Comparison of ENCODE assay signal across 8 cellular contexts in genomic region chr1:38873027-38873969, GRCh38. TPM values are rescaled to one million over a fixed set of nuclear protein-coding genes. Genes with fewer than 3 reads are reported as not detected.
DNase-seq lines count a peak whose midpoint lies in the region; ATAC-seq and TF ChIP-seq lines count a peak whose summit lies in the region.

A gene with protein sequence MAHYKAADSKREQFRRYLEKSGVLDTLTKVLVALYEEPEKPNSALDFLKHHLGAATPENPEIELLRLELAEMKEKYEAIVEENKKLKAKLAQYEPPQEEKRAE (minus strand): TSS chr1:38873348. CDS start chr1:38873305, 43 bp downstream.

- peak within 1 kb of the TSS; percentile 21 for H3K27ac ChIP-seq in RWPE2 (ENCODE audit: poor library complexity, severe bottlenecking)

- H3K4me1 Mint-ChIP-seq in activated T-helper 2 cell treated with anti-CD3 and anti-CD28 coated beads, Interferon-gamma antibody, Interleukin-2, Interleukin-4, amounts not matched to agents 10 μg/mL and 5 μg/mL and 100 μg/mL, durations not matched to agents 14 hours and 24 hours and 36 hours (ENCODE audit: low read depth): peaks cover 29% of the 10 kb centered on the region
- H3K4me1 Mint-ChIP-seq in natural killer cell: peaks cover 22 to 25% of the 10 kb centered on the region in 2 donors

- peak within 1 kb of the TSS; percentile 84 for H3K4me3 ChIP-seq in RWPE2 (ENCODE audit: severe bottlenecking)

- peak within 1 kb of the TSS; percentile 88 for H3K4me3 Mint-ChIP-seq in activated T-helper 2 cell treated with anti-CD3 and anti-CD28 coated beads, Interferon-gamma antibody, Interleukin-2, Interleukin-4, amounts not matched to agents 10 μg/mL and 5 μg/mL and 100 μg/mL, durations not matched to agents 14 hours and 24 hours and 36 hours (ENCODE audit: low read depth)
- peak within 1 kb of the TSS; percentile 89 for H3K4me3 Mint-ChIP-seq in natural killer cell

- no peaks in the 10 kb centered on the region for H3K9me3 Mint-ChIP-seq in activated T-helper 2 cell treated with anti-CD3 and anti-CD28 coated beads, Interferon-gamma antibody, Interleukin-2, Interleukin-4, amounts not matched to agents 10 μg/mL and 5 μg/mL and 100 μg/mL, durations not matched to agents 14 hours and 24 hours and 36 hours
- no peaks in the 10 kb centered on the region for H3K9me3 Mint-ChIP-seq in natural killer cell

- H3K9me3 ChIP-seq in RWPE2 (ENCODE audit: severe bottlenecking): no peaks in the 10 kb centered on the region

- H3K36me3 Mint-ChIP-seq in activated T-helper 2 cell treated with anti-CD3 and anti-CD28 coated beads, Interferon-gamma antibody, Interleukin-2, Interleukin-4, amounts not matched to agents 10 μg/mL and 5 μg/mL and 100 μg/mL, durations not matched to agents 14 hours and 24 hours and 36 hours (ENCODE audit: low read depth): peaks cover 11% of the 10 kb centered on the region
- H3K36me3 Mint-ChIP-seq in natural killer cell: no peaks in the 10 kb centered on the region

- no peaks in the 10 kb centered on the region for H3K27me3 Mint-ChIP-seq in activated T-helper 2 cell treated with anti-CD3 and anti-CD28 coated beads, Interferon-gamma antibody, Interleukin-2, Interleukin-4, amounts not matched to agents 10 μg/mL and 5 μg/mL and 100 μg/mL, durations not matched to agents 14 hours and 24 hours and 36 hours (ENCODE audit: low read depth)
- H3K27me3 Mint-ChIP-seq in natural killer cell (ENCODE audit: low read depth in 2 of 2): no peaks in the 10 kb centered on the region

- TF ChIP-seq CTCF in RWPE2 (IDR thresholded peaks at IDR 0.05; ENCODE audit: poor library complexity, severe bottlenecking) (no peak), natural killer cell (IDR thresholded peaks at IDR 0.05) (no peak)

- peaks cover 5% of the 10 kb centered on the region for H3K4me1 ChIP-seq in RWPE2 (ENCODE audit: insufficient read depth, poor library complexity, severe bottlenecking)

- peak; percentile 97 for DNase-seq in EH (ENCODE audit: low read depth)
- DNase-seq in H4 (ENCODE audit: low spot score): peak; percentile 95
- DNase-seq in LoVo (ENCODE audit: low spot score): peak; percentile 97
- peak; percentile 94 for DNase-seq in RWPE2 (ENCODE audit: low spot score)
- DNase-seq in activated T-helper 2 cell treated with anti-CD3 and anti-CD28 coated beads, Interferon-gamma antibody, Interleukin-2, Interleukin-4, amounts not matched to agents 10 μg/mL and 5 μg/mL and 100 μg/mL, durations not matched to agents 14 hours and 24 hours and 36 hours (ENCODE audit: low spot score): peak; percentile 98
- peak; percentile 92 for DNase-seq in fibroblast of peridontal ligament (ENCODE audit: extremely low read depth)
- peak; percentile 96 for DNase-seq in natural killer cell
- peak; percentile 96 for DNase-seq in stimulated activated naive CD4-positive, alpha-beta T cell treated with Interleukin-2 at 50 U/mL for 16 hours (lab: John Stamatoyannopoulos, UW)

- H3K27me3 ChIP-seq in RWPE2 (ENCODE audit: insufficient read depth, poor library complexity, severe bottlenecking): no peaks in the 10 kb centered on the region

- ATAC-seq in RWPE2 (ENCODE audit: low read depth): peak; percentile 99
- peak; percentile 98 to 99 (median 99) for ATAC-seq in natural killer cell

- H3K27ac Mint-ChIP-seq in activated T-helper 2 cell treated with anti-CD3 and anti-CD28 coated beads, Interferon-gamma antibody, Interleukin-2, Interleukin-4, amounts not matched to agents 10 μg/mL and 5 μg/mL and 100 μg/mL, durations not matched to agents 14 hours and 24 hours and 36 hours: peak within 1 kb of the TSS; percentile 75
- peak within 1 kb of the TSS; percentile 84 to 89 for H3K27ac Mint-ChIP-seq in natural killer cell

- intact Hi-C loops in activated T-helper 2 cell treated with anti-CD3 and anti-CD28 coated beads, Interferon-gamma antibody, Interleukin-2, Interleukin-4, amounts not matched to agents 10 μg/mL and 5 μg/mL and 100 μg/mL, durations not matched to agents 14 hours and 24 hours and 36 hours (cut with micrococcal nuclease): loop anchor here (1.0 to 5.0 kb wide), 2 partner anchors 14 to 119 kb away; partner anchors contain the start of genes AKIRIN1 and RRAGC
- intact Hi-C loops in natural killer cell (cut with micrococcal nuclease): loop anchor here (1.0 to 5.0 kb wide), 2 partner anchors 14 to 154 kb away; partner anchors contain the start of genes NDUFS5 and RRAGC

- H3K36me3 ChIP-seq in RWPE2 (ENCODE audit: low read depth): no peaks in the 10 kb centered on the region

RNA-seq across cellular contexts. Expression of the gene that starts here (rescaled TPM):
- 40.4 and 53.0 TPM in 2 replicates for total RNA-seq in H4 (2014; rRNA removed; shearing (Covaris generic))
- 31.7 and 34.9 TPM in 2 replicates for total RNA-seq in activated T-helper 2 cell treated with anti-CD3 and anti-CD28 coated beads, Interferon-gamma antibody, Interleukin-2, Interleukin-4, amounts not matched to agents 10 μg/mL and 5 μg/mL and 100 μg/mL, durations not matched to agents 14 hours and 24 hours and 36 hours
- total RNA-seq in natural killer cell: 10 to 100 TPM in 1 of 3 donors, 1 to 10 TPM in 2; 5.7 to 11.4 (median 8.9) TPM

Comparison
In these comparisons a context has a peak if more than half of its experiments do, and no peak if none do; other contexts are left out.
1. Peak in every context shown above with its lines: DNase-seq, ATAC-seq, H3K4me3 ChIP-seq and H3K27ac ChIP-seq.